Comparison of ENCODE assay signal across 18 cellular contexts in genomic region chr3:95731753-95732152, GRCh38.
"Had no signal": no experiment of that assay in that cellular context is flagged by ENCODE, and none has a peak within 500 bp of the region (broad histone marks: within the 10 kb centered on the region; RNA-seq: fewer than 3 reads in every experiment).

No MANE protein-coding gene starts in this region.

- ATAC-seq: effector memory CD8-positive, alpha-beta T cell; heart left ventricle; left lobe of liver; mucosa of descending colon; naive thymus-derived CD8-positive, alpha-beta T cell; stimulated activated naive B cell treated with anti-CD40 and anti-IgM and Interleukin-4, amounts not matched to agents 10 μg/mL and 1 μg/mL and 100 μg/mL, for 72 hours; stimulated activated naive CD8-positive, alpha-beta T cell treated with anti-CD3 and anti-CD28 coated beads, Interleukin-15, amount 100 ng/mL, for 72 hours had no signal

- H3K36me3 ChIP-seq: esophagus squamous epithelium, heart left ventricle, neutrophil, sigmoid colon, thoracic aorta, transverse colon had no signal

- H3K27ac ChIP-seq: esophagus squamous epithelium, heart left ventricle, neutrophil, sigmoid colon, skin epidermis, thoracic aorta, transverse colon had no signal

- H3K4me3 ChIP-seq: esophagus squamous epithelium, heart left ventricle, mucosa of descending colon, sigmoid colon, skin epidermis, thoracic aorta, transverse colon had no signal

- H3K9me3 ChIP-seq: esophagus squamous epithelium, heart left ventricle, mucosa of descending colon, neutrophil, sigmoid colon, thoracic aorta, transverse colon had no signal

- H3K4me1 ChIP-seq: esophagus squamous epithelium, heart left ventricle, transverse colon had no signal

- H3K27me3 ChIP-seq: esophagus squamous epithelium, heart left ventricle, neutrophil, sigmoid colon, transverse colon had no signal

- DNase-seq: effector memory CD8-positive, alpha-beta T cell; esophagus squamous epithelium; heart left ventricle; hippocampal formation; mammary epithelial cell; mucosa of descending colon; naive thymus-derived CD8-positive, alpha-beta T cell; posterior cingulate gyrus; sigmoid colon; stimulated activated CD4-positive, alpha-beta T cell treated with anti-CD3 and anti-CD28 coated beads, Interleukin-2, amount 100 ng/mL, for 24 hours; stimulated activated CD4-positive, alpha-beta T cell treated with anti-CD3 and anti-CD28 coated beads, Interleukin-4, amount 100 ng/mL, for 4 hours; stimulated activated naive B cell treated with anti-CD40 and anti-IgM and Interleukin-4, amounts not matched to agents 10 μg/mL and 1 μg/mL and 100 μg/mL, for 72 hours; stimulated activated naive CD8-positive, alpha-beta T cell treated with anti-CD3 and anti-CD28 coated beads, Interleukin-15, amount 100 ng/mL, for 72 hours; transverse colon had no signal
